Comparison of ENCODE assay signal across 11 cellular contexts in the genomic region with DNA sequence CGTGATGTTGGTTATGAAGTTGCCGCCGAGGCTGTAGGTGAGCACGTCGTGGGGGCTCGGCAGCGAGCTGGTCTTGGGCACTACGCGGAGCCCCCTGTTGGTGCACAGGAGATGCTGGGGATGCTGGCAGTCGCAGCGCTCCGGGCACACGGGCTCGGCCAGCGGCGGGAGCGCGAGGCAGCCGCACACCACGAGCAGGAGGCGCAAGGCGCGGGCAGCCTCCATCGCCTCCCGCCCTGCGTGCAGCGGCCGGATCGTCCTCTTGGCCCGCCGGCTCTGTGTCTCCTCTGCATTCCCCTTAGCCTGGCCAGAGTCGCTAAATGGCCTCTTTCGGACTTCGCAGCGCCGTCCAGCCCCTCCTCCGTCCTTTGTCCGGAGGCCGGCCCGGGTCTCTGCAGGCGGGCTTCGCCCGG. TPM values are rescaled to one million over a fixed set of nuclear protein-coding genes. Genes with fewer than 3 reads are reported as not detected.
DNase-seq lines count a peak whose midpoint lies in the region; ATAC-seq and TF ChIP-seq lines count a peak whose summit lies in the region.
"Had no signal": no experiment of that assay in that cellular context is flagged by ENCODE, and none has a peak within 500 bp of the region (broad histone marks: within the 10 kb centered on the region; RNA-seq: fewer than 3 reads in every experiment).

No MANE protein-coding gene starts in this region.

- no peak for TF ChIP-seq CTCF in Caco-2 (IDR thresholded peaks at IDR 0.05; ENCODE audit: insufficient read depth in 1 of 2, low read depth in 1 of 2, low read length in 1 of 2, severe bottlenecking in 1 of 2, unreplicated experiment in 1 of 2)

- no peak overlapping the region for H3K27ac ChIP-seq in SJSA1
- peak overlapping the region; percentile 76 for H3K27ac ChIP-seq in trophoblast cell (ENCODE audit: low read depth, low read length)

- H2AFZ ChIP-seq in trophoblast cell (ENCODE audit: insufficient read depth, low read length, poor library complexity), result peak overlapping the region; percentile 30

- H3K14ac ChIP-seq in trophoblast cell (ENCODE audit: low read length), result peak overlapping the region; percentile 78

- H3K27ac Mint-ChIP-seq in Caco-2 (ENCODE audit: unreplicated experiment), result peak overlapping the region; percentile 63
- H3K27ac Mint-ChIP-seq: activated naive CD4-positive, alpha-beta T cell treated with anti-CD3 and anti-CD28 coated beads, Interleukin-2, amount 50 U/mL, for 24 hours had no signal

- H3K4me2 ChIP-seq in trophoblast cell (ENCODE audit: low read length), result peak overlapping the region; percentile 92

- H3K9ac ChIP-seq in trophoblast cell (ENCODE audit: low read length), result peak overlapping the region; percentile 30

- DNase-seq in Caco-2, result no peak
- DNase-seq in SJSA1 (ENCODE audit: low read depth in 1 of 2, low spot score in 2 of 2), result no peak
- DNase-seq in Right ventricle myocardium superior, result peak; percentile 57
- peak; percentile 26 to 58 for DNase-seq in trophoblast cell
- no peak for DNase-seq in islet precursor cell
- DNase-seq in NCI-H2081 (lab: John Stamatoyannopoulos, UW), result no peak
- DNase-seq: MM.1S had no signal

- peak overlapping the region; percentile 61 for H3K4ac ChIP-seq in trophoblast cell (ENCODE audit: low read depth, low read length)

- ATAC-seq in Right ventricle myocardium superior (ENCODE audit: poor library complexity), result peak; percentile 20
- ATAC-seq in HG02970 (IDR thresholded peaks at IDR 0.05; ENCODE audit: low FRiP score, unreplicated experiment), result no peak
- ATAC-seq in GM21825 (IDR thresholded peaks at IDR 0.05; ENCODE audit: unreplicated experiment), result no peak
- ATAC-seq: GM12878 had no signal

- no CpG with 5 or more reads among the region's 43 CpGs for WGBS in trophoblast cell (ENCODE audit: extremely low coverage, insufficient coverage, insufficient read length)

- H2BK120ac ChIP-seq in trophoblast cell (ENCODE audit: insufficient read depth, low read length, poor library complexity), result peak overlapping the region; percentile 72

- H4K91ac ChIP-seq in trophoblast cell (ENCODE audit: low read depth, low read length), result peak overlapping the region; percentile 92

- H3K4me3 Mint-ChIP-seq in Caco-2 (ENCODE audit: unreplicated experiment), result peak overlapping the region; percentile 73

- no peaks in the 10 kb centered on the region for H3K9me3 Mint-ChIP-seq in Caco-2 (ENCODE audit: unreplicated experiment)
- H3K9me3 Mint-ChIP-seq: activated naive CD4-positive, alpha-beta T cell treated with anti-CD3 and anti-CD28 coated beads, Interleukin-2, amount 50 U/mL, for 24 hours had no signal

- H3K27me3 Mint-ChIP-seq in Caco-2 (ENCODE audit: insufficient read depth, unreplicated experiment), result no peaks in the 10 kb centered on the region

- H3K4me1 ChIP-seq in Caco-2 (peaks cover 18% of the 10 kb centered on the region; the same call in 1 of the 2 replicates), SJSA1 (replicated peaks) (peaks cover 34% of the 10 kb centered on the region), trophoblast cell (ENCODE audit: control insufficient read depth in 1 of 2, insufficient read depth in 2 of 2, low read length in 2 of 2) (peaks cover 23 to 28% of the 10 kb centered on the region in 2 experiments)

- H3K36me3 ChIP-seq in Caco-2 (ENCODE audit: control insufficient read depth, insufficient read depth, low read length) (no peaks in the 10 kb centered on the region), SJSA1 (peaks cover 7% of the 10 kb centered on the region; the same call in 1 of the 2 replicates), trophoblast cell (ENCODE audit: control insufficient read depth in 1 of 2, insufficient read depth in 2 of 2, low read length in 2 of 2) (no peaks in the 10 kb centered on the region)

- peak overlapping the region; percentile 22 for H4K12ac ChIP-seq in trophoblast cell (ENCODE audit: low read depth, low read length)

- no TSS peak for BruUV-seq in Caco-2 (replicated peaks; lab: Mats Ljungman, UMichigan)

- peak overlapping the region; percentile 6 for H2AK5ac ChIP-seq in trophoblast cell (ENCODE audit: low read length)

- CTCF ChIA-PET in Caco-2 (lab: Charles Lee), result interaction anchor here (1.7 to 3.3 kb wide), 4 partner anchors 31 to 149 kb away, joined by 7 to 76 read pairs (median 38); no protein-coding TSS in a partner anchor

- intact Hi-C loops in Caco-2 (cut with micrococcal nuclease; ENCODE audit: unreplicated experiment) (no loop called here), Right ventricle myocardium superior (cut with DNase I) (loop anchor here (5.0 to 10.0 kb wide), 2 partner anchors 36 to 147 kb away; no protein-coding TSS in a partner anchor)

- H3K4me3 ChIP-seq in Caco-2 (ENCODE audit: low read depth, low read length) (no peak overlapping the region), SJSA1 (peak overlapping the region; percentile 23), trophoblast cell (ENCODE audit: low read depth, low read length) (peak overlapping the region; percentile 83)
- H3K4me3 ChIP-seq: GM12878 had no signal

- H3K9me3 ChIP-seq in Caco-2 (no peaks in the 10 kb centered on the region), SJSA1 (replicated peaks) (peaks cover 21% of the 10 kb centered on the region), trophoblast cell (ENCODE audit: insufficient read depth, low read depth, low read length) (peaks cover 5% of the 10 kb centered on the region)

- peak overlapping the region; percentile 30 for H4K8ac ChIP-seq in trophoblast cell (ENCODE audit: low read depth, low read length)

- no peak overlapping the region for H3K23ac ChIP-seq in trophoblast cell (ENCODE audit: low read length)

- peak overlapping the region; percentile 78 for H2BK5ac ChIP-seq in trophoblast cell (ENCODE audit: low read depth, low read length, poor library complexity)

- H3K27me3 ChIP-seq in Caco-2 (replicated peaks; ENCODE audit: control insufficient read depth, insufficient read depth, low read length), result no peaks in the 10 kb centered on the region
- peaks cover 81% of the 10 kb centered on the region for H3K27me3 ChIP-seq in SJSA1 (replicated peaks)
- H3K27me3 ChIP-seq in trophoblast cell (ENCODE audit: insufficient read depth, low read length), result no peaks in the 10 kb centered on the region

- peak overlapping the region; percentile 63 for H3K18ac ChIP-seq in trophoblast cell (ENCODE audit: low read length)

- no peaks in the 10 kb centered on the region for H3K36me3 Mint-ChIP-seq in Caco-2 (ENCODE audit: insufficient read depth, unreplicated experiment)
- H3K36me3 Mint-ChIP-seq: activated naive CD4-positive, alpha-beta T cell treated with anti-CD3 and anti-CD28 coated beads, Interleukin-2, amount 50 U/mL, for 24 hours had no signal

- H3K4me1 Mint-ChIP-seq in Caco-2 (ENCODE audit: low read depth, unreplicated experiment), result peaks cover 17% of the 10 kb centered on the region
- H3K4me1 Mint-ChIP-seq: activated naive CD4-positive, alpha-beta T cell treated with anti-CD3 and anti-CD28 coated beads, Interleukin-2, amount 50 U/mL, for 24 hours had no signal

- H3K79me2 ChIP-seq in trophoblast cell (ENCODE audit: control insufficient read depth, insufficient read depth, low read length, poor library complexity), result peaks cover 23% of the 10 kb centered on the region

- POLR2A ChIA-PET in Caco-2 (lab: Charles Lee), result no interaction called here

- peaks cover 27% of the 10 kb centered on the region for H3K79me1 ChIP-seq in trophoblast cell (ENCODE audit: low read length)

- H2BK12ac ChIP-seq in trophoblast cell (ENCODE audit: low read length), result peak overlapping the region; percentile 19

RNA-seq across cellular contexts. Expression of gene TRIL, which starts 0.3 kb away (rescaled TPM):
- total RNA-seq in Caco-2 (2022) (0.45 and 0.51 TPM in 2 replicates), Right ventricle myocardium superior (2.3 TPM)
- 0.05 TPM in 1 of 2 replicates, not detected in the other for total RNA-seq in SJSA1 (2014; rRNA removed; shearing (Covaris generic))
- 24.9 and 29.2 TPM in 2 replicates for polyA plus RNA-seq in trophoblast cell (2013)
- total RNA-seq: GM12878 had no signal
- polyA plus RNA-seq: GM12878 had no signal

Comparison
In these comparisons a context has a peak if more than half of its experiments do, and no peak if none do; other contexts are left out.
1. DNase-seq: peak in Right ventricle myocardium superior (single experiment) and trophoblast cell (2 of 2); none in Caco-2 (0 of 2), SJSA1 (0 of 2), islet precursor cell (single experiment) and NCI-H2081 (0 of 2).